8 cellular contexts compared by ENCODE assay signal in the genomic region with DNA sequence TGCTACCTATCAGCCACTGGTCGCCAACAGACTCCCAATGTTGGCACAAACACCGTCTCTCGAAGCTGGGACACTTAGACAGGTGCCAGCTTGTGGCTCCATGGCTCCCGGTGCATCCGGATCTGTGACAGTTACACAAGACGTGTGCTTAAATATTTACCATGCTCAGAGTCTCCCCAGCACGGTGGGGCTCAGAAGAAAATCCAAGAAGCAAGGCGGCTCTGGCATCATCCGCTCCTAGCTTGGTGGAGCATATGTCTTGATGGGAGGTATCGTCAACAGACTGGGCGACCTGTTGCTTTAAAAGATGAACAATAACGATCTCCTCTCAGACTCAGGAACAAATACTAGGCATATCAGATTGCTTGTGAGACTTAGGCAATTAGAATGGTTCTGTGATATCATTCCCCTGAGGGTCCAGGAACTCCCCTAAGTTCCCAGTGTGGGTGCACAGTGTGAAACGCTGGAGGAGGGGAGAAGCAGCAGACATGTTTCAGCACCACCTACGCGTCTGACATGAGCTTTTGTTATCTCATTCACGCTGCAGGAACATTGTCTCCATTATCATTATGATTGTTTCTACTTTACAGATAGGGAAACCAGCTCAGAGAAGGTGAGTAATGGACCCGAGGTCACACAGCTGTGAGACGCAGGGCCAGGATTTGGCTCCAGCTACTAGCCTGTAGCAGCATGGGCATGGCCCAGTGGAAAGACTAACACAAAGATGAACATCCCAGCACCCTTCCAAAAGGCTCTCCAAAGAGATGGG.
DNase-seq lines count a peak whose midpoint lies in the region; ATAC-seq and TF ChIP-seq lines count a peak whose summit lies in the region.

No MANE protein-coding gene starts in this region.

- CTCF ChIA-PET in activated naive CD4-positive, alpha-beta T cell treated with anti-CD3 and anti-CD28 coated beads, Interleukin-2, amount 10 ng/mL, durations not matched to agents 7 days and 5 days (lab: Charles Lee), result interaction anchor here (0.9 to 1.4 kb wide), 4 partner anchors 30 to 220 kb away, joined by 3 read pairs; no protein-coding TSS in a partner anchor
- CTCF ChIA-PET in activated CD8-positive, alpha-beta T cell treated with anti-CD3 and anti-CD28 coated beads for 36 hours (lab: Charles Lee), result interaction anchor here (0.9 to 1.5 kb wide), 5 partner anchors 17 to 248 kb away, joined by 3 to 8 read pairs (median 4); no protein-coding TSS in a partner anchor

- peak; percentile 62 for ATAC-seq in activated CD8-positive, alpha-beta T cell treated with anti-CD3 and anti-CD28 coated beads for 36 hours
- peak; percentile 62 for ATAC-seq in stimulated activated naive CD8-positive, alpha-beta T cell treated with anti-CD3 and anti-CD28 coated beads, Interleukin-15, amount 100 ng/mL, for 72 hours
- ATAC-seq in HG03135 (IDR thresholded peaks at IDR 0.05; ENCODE audit: unreplicated experiment), result no peak

- H3K4me1 Mint-ChIP-seq in activated naive CD4-positive, alpha-beta T cell treated with anti-CD3 and anti-CD28 coated beads, Interleukin-2, amount 10 ng/mL, durations not matched to agents 7 days and 5 days, result peaks cover 27% of the 10 kb centered on the region
- H3K4me1 Mint-ChIP-seq in activated CD8-positive, alpha-beta T cell treated with anti-CD3 and anti-CD28 coated beads for 36 hours (ENCODE audit: low read depth), result peaks cover 26% of the 10 kb centered on the region
- peaks cover 28% of the 10 kb centered on the region for H3K4me1 Mint-ChIP-seq in stimulated activated naive CD8-positive, alpha-beta T cell treated with anti-CD3 and anti-CD28 coated beads, Interleukin-15, amount 100 ng/mL, for 72 hours

- H3K36me3 Mint-ChIP-seq in activated naive CD4-positive, alpha-beta T cell treated with anti-CD3 and anti-CD28 coated beads, Interleukin-2, amount 10 ng/mL, durations not matched to agents 7 days and 5 days, result no peaks in the 10 kb centered on the region
- H3K36me3 Mint-ChIP-seq in activated CD8-positive, alpha-beta T cell treated with anti-CD3 and anti-CD28 coated beads for 36 hours (ENCODE audit: low read depth), result no peaks in the 10 kb centered on the region

- POLR2A ChIA-PET in activated CD8-positive, alpha-beta T cell treated with anti-CD3 and anti-CD28 coated beads for 36 hours (lab: Charles Lee), result interaction anchor here (0.7 kb wide), 1 partner anchor 56 kb away, joined by 3 read pairs; no protein-coding TSS in a partner anchor

- peaks cover 5% of the 10 kb centered on the region for H3K27me3 Mint-ChIP-seq in activated naive CD4-positive, alpha-beta T cell treated with anti-CD3 and anti-CD28 coated beads, Interleukin-2, amount 10 ng/mL, durations not matched to agents 7 days and 5 days
- no peaks in the 10 kb centered on the region for H3K27me3 Mint-ChIP-seq in activated CD8-positive, alpha-beta T cell treated with anti-CD3 and anti-CD28 coated beads for 36 hours
- no peaks in the 10 kb centered on the region for H3K27me3 Mint-ChIP-seq in stimulated activated naive CD8-positive, alpha-beta T cell treated with anti-CD3 and anti-CD28 coated beads, Interleukin-15, amount 100 ng/mL, for 72 hours

- no peak overlapping the region for H3K27ac Mint-ChIP-seq in activated naive CD4-positive, alpha-beta T cell treated with anti-CD3 and anti-CD28 coated beads, Interleukin-2, amount 10 ng/mL, durations not matched to agents 7 days and 5 days
- peak overlapping the region; percentile 81 for H3K27ac Mint-ChIP-seq in activated CD8-positive, alpha-beta T cell treated with anti-CD3 and anti-CD28 coated beads for 36 hours
- H3K27ac Mint-ChIP-seq in stimulated activated naive CD8-positive, alpha-beta T cell treated with anti-CD3 and anti-CD28 coated beads, Interleukin-15, amount 100 ng/mL, for 72 hours, result no peak overlapping the region

- no peak for TF ChIP-seq CTCF in activated CD8-positive, alpha-beta T cell treated with anti-CD3 and anti-CD28 coated beads for 36 hours (IDR thresholded peaks at IDR 0.05)

- H3K9me3 Mint-ChIP-seq in activated naive CD4-positive, alpha-beta T cell treated with anti-CD3 and anti-CD28 coated beads, Interleukin-2, amount 10 ng/mL, durations not matched to agents 7 days and 5 days, result no peaks in the 10 kb centered on the region
- no peaks in the 10 kb centered on the region for H3K9me3 Mint-ChIP-seq in activated CD8-positive, alpha-beta T cell treated with anti-CD3 and anti-CD28 coated beads for 36 hours
- H3K9me3 Mint-ChIP-seq in stimulated activated naive CD8-positive, alpha-beta T cell treated with anti-CD3 and anti-CD28 coated beads, Interleukin-15, amount 100 ng/mL, for 72 hours, result no peaks in the 10 kb centered on the region

- DNase-seq in activated naive CD4-positive, alpha-beta T cell treated with Interleukin-2 at 50 U/mL for 16 hours, result peak; percentile 61
- DNase-seq in activated naive CD4-positive, alpha-beta T cell treated with anti-CD3 and anti-CD28 coated beads, Interleukin-2, amount 10 ng/mL, durations not matched to agents 7 days and 5 days, result no peak
- peak; percentile 52 for DNase-seq in activated CD8-positive, alpha-beta T cell treated with anti-CD3 and anti-CD28 coated beads for 36 hours
- DNase-seq in islet precursor cell (peak; percentile 43), NCI-H187 treated with DMSO at 0.1 percent for 48 hours (lab: John Stamatoyannopoulos, UW) (no peak)
- no peak for DNase-seq in stimulated activated naive CD8-positive, alpha-beta T cell treated with anti-CD3 and anti-CD28 coated beads, Interleukin-15, amount 100 ng/mL, for 72 hours
- no peak for DNase-seq in effector CD4-positive, alpha-beta T cell

- intact Hi-C loops in activated CD8-positive, alpha-beta T cell treated with anti-CD3 and anti-CD28 coated beads for 36 hours (cut with micrococcal nuclease), result loop anchor here (10.0 kb wide), 1 partner anchor 652 kb away; no protein-coding TSS in a partner anchor

- no peak overlapping the region for H3K4me3 Mint-ChIP-seq in activated naive CD4-positive, alpha-beta T cell treated with anti-CD3 and anti-CD28 coated beads, Interleukin-2, amount 10 ng/mL, durations not matched to agents 7 days and 5 days
- no peak overlapping the region for H3K4me3 Mint-ChIP-seq in activated CD8-positive, alpha-beta T cell treated with anti-CD3 and anti-CD28 coated beads for 36 hours
- H3K4me3 Mint-ChIP-seq in stimulated activated naive CD8-positive, alpha-beta T cell treated with anti-CD3 and anti-CD28 coated beads, Interleukin-15, amount 100 ng/mL, for 72 hours, result no peak overlapping the region

Comparison
In these comparisons a context has a peak if more than half of its experiments do, and no peak if none do; other contexts are left out.
1. DNase-seq: peak in activated naive CD4-positive, alpha-beta T cell treated with Interleukin-2 at 50 U/mL for 16 hours (single experiment), activated CD8-positive, alpha-beta T cell treated with anti-CD3 and anti-CD28 coated beads for 36 hours (single experiment) and islet precursor cell (single experiment); none in activated naive CD4-positive, alpha-beta T cell treated with anti-CD3 and anti-CD28 coated beads, Interleukin-2, amount 10 ng/mL, durations not matched to agents 7 days and 5 days (single experiment), stimulated activated naive CD8-positive, alpha-beta T cell treated with anti-CD3 and anti-CD28 coated beads, Interleukin-15, amount 100 ng/mL, for 72 hours (0 of 2), NCI-H187 treated with DMSO at 0.1 percent for 48 hours (single experiment) and effector CD4-positive, alpha-beta T cell (single experiment).